ENCODE assay signal across 8 cellular contexts in genomic region chr5:177132504-177133118, GRCh38. TPM values are rescaled to one million over a fixed set of nuclear protein-coding genes. Genes with fewer than 3 reads are reported as not detected.
DNase-seq lines count a peak whose midpoint lies in the region; ATAC-seq lines count a peak whose summit lies in the region.

No MANE protein-coding gene starts in this region.

- H3K27ac ChIP-seq in BLaER1 (peak overlapping the region; percentile 95), epithelial cell of prostate (peak overlapping the region; percentile 56), urinary bladder (ENCODE audit: low read depth) (peak overlapping the region; percentile 94)

- ATAC-seq in GM21528 (IDR thresholded peaks at IDR 0.05; ENCODE audit: low FRiP score, unreplicated experiment) (peak; percentile 7), naive B cell (ENCODE audit: low read depth in 2 of 2) (peak; percentile 44 to 48)

- H3K36me3 Mint-ChIP-seq in naive B cell: peaks cover 6 to 8% of the 10 kb centered on the region in 2 donors

- peak; percentile 36 for DNase-seq in T-helper 9 cell
- no peak for DNase-seq in epithelial cell of prostate (ENCODE audit: low read depth, low spot score)
- no peak for DNase-seq in naive B cell
- DNase-seq in SK-N-DZ (ENCODE audit: low spot score): no peak
- no peak for DNase-seq in NCI-H2196 (lab: John Stamatoyannopoulos, UW; ENCODE audit: unreplicated experiment)

- no peaks in the 10 kb centered on the region for H3K27me3 Mint-ChIP-seq in naive B cell

- no peak overlapping the region; the same call in 1 of the 2 replicates for H3K9ac ChIP-seq in BLaER1

- H3K4me3 Mint-ChIP-seq in naive B cell: peak overlapping the region; percentile 66 to 88 (median 82)

- peaks cover 59% of the 10 kb centered on the region for H3K4me1 ChIP-seq in BLaER1
- H3K4me1 ChIP-seq in urinary bladder (ENCODE audit: insufficient read depth): peaks cover 2% of the 10 kb centered on the region

- peaks cover 24% of the 10 kb centered on the region for H3K36me3 ChIP-seq in BLaER1
- H3K36me3 ChIP-seq in urinary bladder (ENCODE audit: insufficient read depth): peaks cover 2% of the 10 kb centered on the region

- no peaks in the 10 kb centered on the region for H3K9me3 ChIP-seq in BLaER1

- H3K4me2 ChIP-seq in BLaER1: peak overlapping the region; percentile 99

- peaks cover 24 to 49% (median 43%) of the 10 kb centered on the region in 3 donors for H3K4me1 Mint-ChIP-seq in naive B cell

- H3K27me3 ChIP-seq in BLaER1: no peaks in the 10 kb centered on the region

- peaks cover 13% of the 10 kb centered on the region for H4K20me1 ChIP-seq in BLaER1

- peak overlapping the region in 3 of 6 donors; percentile 84 to 92 (median 86) for H3K27ac Mint-ChIP-seq in naive B cell

- WGBS in urinary bladder: 8% methylated on average over 57 of the region's 57 CpGs

- H3K4me3 ChIP-seq in BLaER1 (no peak overlapping the region), urinary bladder (ENCODE audit: low read depth, low read length) (peak overlapping the region; percentile 87)

- no peaks in the 10 kb centered on the region for H3K9me3 Mint-ChIP-seq in naive B cell

RNA-seq across cellular contexts. Expression of gene NSD1, which starts 1.0 kb away (rescaled TPM):
- polyA plus RNA-seq in naive B cell (ENCODE audit: low read depth in 6 of 6) (10 to 100 TPM; 32.4 to 87.7 (median 46.1) TPM), urinary bladder (14.7 TPM)
- total RNA-seq in urinary bladder: 85.7 TPM
- 0.19 and 0.31 TPM in 2 replicates for polyA plus RNA-seq in SK-N-DZ (2014; cell fraction: cytosol; rRNA removed)
- polyA plus RNA-seq in SK-N-DZ (2014; cell fraction: nucleus; rRNA removed): 0.20 and 0.31 TPM in 2 replicates

RNA-seq across cellular contexts. Expression of gene FGFR4, which starts 45.9 kb away (rescaled TPM):
- polyA plus RNA-seq in naive B cell (ENCODE audit: low read depth in 6 of 6) (under 1 TPM in 2 of 6 donors, not detected in 4; 0.39 to 0.58 TPM), urinary bladder (12.8 TPM)
- 7.2 TPM for total RNA-seq in urinary bladder
- 1.4 and 2.1 TPM in 2 replicates for polyA plus RNA-seq in SK-N-DZ (2014; cell fraction: cytosol; rRNA removed)
- polyA plus RNA-seq in SK-N-DZ (2014; cell fraction: nucleus; rRNA removed): 1.8 and 2.0 TPM in 2 replicates
